Comparison of ENCODE assay signal across 1 cellular context in the genomic region with DNA sequence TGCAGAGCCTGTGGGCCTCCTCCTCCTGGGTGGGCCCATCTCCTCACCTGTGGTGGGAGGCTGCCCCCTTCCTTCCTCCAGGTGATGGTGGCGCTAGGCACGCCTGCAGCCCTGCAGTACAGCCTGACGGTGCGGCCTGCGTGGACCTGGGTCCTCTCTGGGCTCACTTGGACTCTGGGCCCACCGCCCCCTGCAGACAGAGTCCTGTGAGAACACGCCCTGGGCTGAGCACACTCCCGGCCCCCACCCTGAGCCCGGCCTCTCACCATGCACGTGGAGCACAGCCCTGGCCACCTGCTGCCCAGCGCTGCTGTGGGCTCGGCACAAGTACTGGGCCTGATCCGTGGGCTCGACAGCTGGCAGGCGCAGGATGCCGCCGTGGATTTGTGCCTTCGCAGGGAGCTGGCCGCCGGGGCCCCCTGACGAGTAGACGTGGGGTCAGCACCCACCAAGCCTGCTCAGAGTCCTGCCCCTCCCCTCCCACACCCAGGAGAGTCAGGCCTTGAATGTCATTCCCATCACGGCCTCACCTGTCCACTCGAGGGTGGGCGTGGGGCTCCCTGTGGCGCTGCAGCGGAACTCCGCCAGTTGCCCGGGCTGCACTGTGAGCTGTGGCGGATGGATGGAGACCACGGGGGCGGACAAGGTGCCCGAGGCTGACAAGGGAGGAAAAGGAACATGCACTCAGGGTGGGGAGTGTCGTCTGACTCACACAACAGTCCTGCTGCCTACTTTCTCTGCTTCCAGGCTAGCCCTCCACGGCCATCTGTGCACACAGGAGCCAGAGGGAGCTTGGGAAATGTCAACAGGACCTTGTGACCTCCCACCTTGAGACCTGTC.
TF ChIP-seq lines count a peak whose summit lies in the region.

No MANE protein-coding gene starts in this region.

TF ChIP-seq in H1, 55 proteins besides CTCF, POLR2A, EP300 and RAD21:
- TF ChIP-seq CHD2 (IDR thresholded peaks at IDR 0.05; ENCODE audit: low read length) (no peak), TAF7 (optimal IDR thresholded peaks at IDR 0.05; ENCODE audit: borderline replicate concordance, low read depth, low read length) (no peak), JUND (IDR thresholded peaks at IDR 0.05; ENCODE audit: low read length) (no peak), NANOG (IDR thresholded peaks at IDR 0.05; ENCODE audit: insufficient read depth, low read depth, low read length, poor library complexity, severe bottlenecking) (no peak), NRF1 (IDR thresholded peaks at IDR 0.05; ENCODE audit: low read depth, low read length) (no peak), ASH2L (IDR thresholded peaks at IDR 0.05; ENCODE audit: low read length) (no peak), BCL11A (IDR thresholded peaks at IDR 0.05; ENCODE audit: low read depth in 2 of 2, low read length in 2 of 2) (no peak), SP1 (IDR thresholded peaks at IDR 0.05; ENCODE audit: low read depth, low read length) (no peak)
- TF ChIP-seq, protein P1, sequence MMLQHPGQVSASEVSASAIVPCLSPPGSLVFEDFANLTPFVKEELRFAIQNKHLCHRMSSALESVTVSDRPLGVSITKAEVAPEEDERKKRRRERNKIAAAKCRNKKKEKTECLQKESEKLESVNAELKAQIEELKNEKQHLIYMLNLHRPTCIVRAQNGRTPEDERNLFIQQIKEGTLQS (IDR thresholded peaks at IDR 0.05; ENCODE audit: insufficient read depth, low read depth, low read length): no peak
